In the genomic region with DNA sequence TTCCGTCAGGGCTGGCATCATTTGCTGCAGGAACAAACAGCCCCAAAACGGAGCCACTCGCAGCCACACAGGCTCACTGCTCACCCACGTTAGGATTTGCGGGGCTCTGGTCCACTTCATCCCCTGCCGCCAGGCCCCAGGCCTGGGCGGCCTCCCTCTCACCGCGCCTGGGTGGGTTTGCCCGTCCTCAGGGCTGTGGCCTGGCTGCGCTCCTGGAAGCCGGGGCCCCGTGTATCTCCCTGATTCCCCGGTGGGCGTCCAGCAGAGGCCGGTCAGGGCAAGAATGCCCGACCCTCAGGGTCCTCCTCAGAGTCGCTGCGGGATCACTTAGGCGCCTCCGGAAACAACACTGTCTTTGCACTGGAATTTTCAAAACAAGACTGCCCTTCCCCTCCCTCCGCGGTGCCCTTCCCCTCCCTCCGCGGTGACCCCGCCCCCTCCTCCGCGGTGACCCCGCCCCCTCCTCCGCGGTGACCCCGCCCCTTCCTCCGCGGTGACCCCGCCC, we compare ENCODE assay signal across 17 cellular contexts. TPM values are rescaled to one million over a fixed set of nuclear protein-coding genes. Genes with fewer than 3 reads are reported as not detected.
A peak's percentile ranks its signal among the peaks of the same experiment; 100 is the strongest.
DNase-seq lines count a peak whose midpoint lies in the region; ATAC-seq and TF ChIP-seq lines count a peak whose summit lies in the region.
"Had no signal": no experiment of that assay in that cellular context is flagged by ENCODE, and none has a peak within 500 bp of the region (broad histone marks: within the 10 kb centered on the region; RNA-seq: fewer than 3 reads in every experiment).

No MANE protein-coding gene starts in this region.

- H3K27me3 ChIP-seq in iPS-15b (ENCODE audit: control insufficient read depth, insufficient read depth, low read length): peaks cover 3% of the 10 kb centered on the region
- H3K27me3 ChIP-seq: testis had no signal

- intact Hi-C loops in left colon (cut with DNase I, micrococcal nuclease): no loop called here

- H3K9ac ChIP-seq in iPS-15b (ENCODE audit: low read depth, low read length): no peak overlapping the region
- H3K9ac ChIP-seq: parathyroid adenoma had no signal

- no peaks in the 10 kb centered on the region for H3K9me3 ChIP-seq in iPS-15b (ENCODE audit: control insufficient read depth, insufficient read depth, low read length)
- H3K9me3 ChIP-seq: gastrocnemius medialis, lower lobe of right lung, testis had no signal

- POLR2A ChIA-PET in AG04449 (lab: Yijun Ruan, JAX): no interaction called here

- ATAC-seq in left colon (no peak), GM21447 (IDR thresholded peaks at IDR 0.05; ENCODE audit: unreplicated experiment) (no peak), HG03439 (IDR thresholded peaks at IDR 0.05; ENCODE audit: unreplicated experiment) (no peak)
- ATAC-seq: gastrocnemius medialis, GM12878, lower lobe of right lung had no signal

- H3K4me3 ChIP-seq in AG04449 (ENCODE audit: low read depth, low read length) (peak overlapping the region; percentile 48), GM12865 (ENCODE audit: low read depth, low read length) (peak overlapping the region; percentile 76), iPS-15b (ENCODE audit: low read depth, low read length) (peak overlapping the region; percentile 53)
- H3K4me3 ChIP-seq: GM12878, lower lobe of right lung had no signal

- CTCF ChIA-PET in AG04449 (lab: Yijun Ruan, JAX): no interaction called here

- no peak for TF ChIP-seq CTCF in AG04449 (IDR thresholded peaks at IDR 0.05; ENCODE audit: insufficient read depth, low read length, missing control alignments)
- no peak for TF ChIP-seq CTCF in GM12865 (IDR thresholded peaks at IDR 0.05; ENCODE audit: insufficient read depth, low read depth, low read length, missing control alignments)

- no peaks in the 10 kb centered on the region for H3K36me3 ChIP-seq in iPS-15b (ENCODE audit: control insufficient read depth, insufficient read depth, low read length)
- H3K36me3 ChIP-seq: gastrocnemius medialis, lower lobe of right lung had no signal

- H3K4me1 ChIP-seq in iPS-15b (ENCODE audit: control insufficient read depth, insufficient read depth, low read length): no peaks in the 10 kb centered on the region
- H3K4me1 ChIP-seq: gastrocnemius medialis, lower lobe of right lung, parathyroid adenoma, testis had no signal

- DNase-seq in AG04449 (ENCODE audit: low read depth, low spot score) (no peak), GM12865 (ENCODE audit: low read depth) (peak; percentile 62), left colon (no peak), A172 (ENCODE audit: low spot score) (no peak)
- DNase-seq in activated CD4-positive, alpha-beta T cell treated with anti-CD3 and anti-CD28 coated beads, Interleukin-2, amount 50 U/mL, for 4 hours: peak; percentile 23 to 28
- DNase-seq: cortex of kidney; gastrocnemius medialis; lower lobe of right lung; NCI-H1417 treated with DMSO at 0.1 percent for 48 hours; stimulated activated CD4-positive, alpha-beta T cell treated with anti-CD3 and anti-CD28 coated beads, Interleukin-4, amount 100 ng/mL, for 4 hours; SW 1271; testis had no signal

RNA-seq across cellular contexts. Expression of gene FBRSL1, which starts 15.7 kb away (rescaled TPM):
- total RNA-seq in left colon: 10 to 100 TPM; 63.1 to 82.6 TPM
- total RNA-seq in A172 (2014; rRNA removed; shearing (Covaris generic)): 12.6 and 22.5 TPM in 2 replicates

Comparison
In these comparisons a context has a peak if more than half of its experiments do, and no peak if none do; other contexts are left out.
1. DNase-seq: peak in GM12865 (single experiment) and activated CD4-positive, alpha-beta T cell treated with anti-CD3 and anti-CD28 coated beads, Interleukin-2, amount 50 U/mL, for 4 hours (2 of 2); none in AG04449 (single experiment), left colon (0 of 2) and A172 (single experiment).
2. Peak in every context shown above with its lines, with median percentiles within 50 percentile points of each other: H3K4me3 ChIP-seq.